Comparison of ENCODE assay signal across 17 cellular contexts in the genomic region with DNA sequence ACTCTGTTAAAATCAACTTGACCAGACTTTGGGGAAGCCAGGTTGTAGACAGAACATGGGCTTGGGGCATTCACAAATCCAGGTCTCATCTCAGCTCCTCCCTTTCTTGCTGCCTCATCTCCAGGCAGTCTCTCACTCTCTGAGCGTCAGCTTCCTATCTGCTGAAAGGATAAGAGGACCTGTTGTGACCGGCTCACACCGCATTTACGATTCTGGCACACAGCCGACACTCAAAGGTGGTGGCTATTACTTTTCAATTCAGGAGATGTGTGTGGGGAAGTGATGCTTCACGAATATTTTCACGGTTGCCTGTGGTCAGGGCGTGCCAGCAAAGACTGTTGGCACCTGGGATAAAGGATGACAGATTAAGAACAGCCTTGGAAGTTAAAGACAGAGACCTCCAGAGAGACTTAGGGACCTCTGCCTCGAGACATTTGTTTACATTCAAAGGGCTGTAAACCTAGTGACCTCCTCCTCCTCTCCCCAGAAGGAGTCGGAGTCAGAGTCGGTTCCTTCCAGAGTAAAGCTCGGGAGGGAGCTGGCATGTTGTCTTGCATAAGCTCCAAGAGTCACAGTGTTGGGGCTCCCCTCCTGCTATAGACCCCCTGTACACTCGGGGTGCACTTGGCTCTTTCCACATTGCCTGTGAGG.
A peak's percentile ranks its signal among the peaks of the same experiment; 100 is the strongest.
DNase-seq lines count a peak whose midpoint lies in the region; ATAC-seq and TF ChIP-seq lines count a peak whose summit lies in the region.
"Had no signal": no experiment of that assay in that cellular context is flagged by ENCODE, and none has a peak within 500 bp of the region (broad histone marks: within the 10 kb centered on the region; RNA-seq: fewer than 3 reads in every experiment).

No MANE protein-coding gene starts in this region.

- H3K27ac ChIP-seq in mammary epithelial cell (ENCODE audit: insufficient read depth, low read depth, low read length) (no peak overlapping the region), upper lobe of right lung (no peak overlapping the region)
- H3K27ac ChIP-seq: C4-2B, heart left ventricle, right lobe of liver had no signal

- WGBS in mammary epithelial cell (ENCODE audit: low coverage, missing lambda C conversion rate) = 56% methylated on average over 12 of the region's 13 CpGs

- BruUV-seq in mammary epithelial cell (replicated peaks; lab: Mats Ljungman, UMichigan) = no TSS peak

- ATAC-seq in mucosa of descending colon (peak; percentile 56), upper lobe of right lung (no peak)
- no peak for ATAC-seq in stimulated activated memory B cell treated with anti-CD40 and anti-IgM and Interleukin-4, amounts not matched to agents 10 μg/mL and 1 μg/mL and 100 μg/mL, for 72 hours
- ATAC-seq: heart left ventricle; left ventricle myocardium superior; natural killer cell treated with Interleukin-12 subunit alpha and Interleukin-12 subunit beta and Interleukin-15 and Interleukin-18, amount 100 ng/mL, for 72 hours; right lobe of liver had no signal

- no peaks in the 10 kb centered on the region for H3K79me2 ChIP-seq in mammary epithelial cell (ENCODE audit: insufficient read depth, low read length)

- H2AFZ ChIP-seq in mammary epithelial cell (ENCODE audit: low read depth, low read length) = no peak overlapping the region

- in situ Hi-C loops in mammary epithelial cell (cut with MboI; ENCODE audit: low sequenced_read_pairs in 2 of 2) = loop anchor here in 1 of 2 donors (5.0 kb wide), 1 partner anchor 288 kb away; no protein-coding TSS in a partner anchor

- H3K36me3 ChIP-seq in mammary epithelial cell (ENCODE audit: insufficient read depth, low read length) (no peaks in the 10 kb centered on the region), mucosa of descending colon (ENCODE audit: low read depth) (no peaks in the 10 kb centered on the region), upper lobe of right lung (no peaks in the 10 kb centered on the region)
- H3K36me3 ChIP-seq: HAP-1, heart left ventricle, right lobe of liver had no signal

- DNase-seq in Daoy (ENCODE audit: low read depth) (peak; percentile 41), NCI-H2029 (lab: John Stamatoyannopoulos, UW) (peak; percentile 71), mammary epithelial cell (peak; percentile 65), mucosa of descending colon (peak in 2 of 3 donors; percentile 64 to 67), upper lobe of right lung (no peak), HK-2 (ENCODE audit: unreplicated experiment) (no peak)
- DNase-seq: heart left ventricle, left ventricle myocardium superior, NCI-H526, SHP77 treated with DMSO at 0.1 percent for 48 hours had no signal

- H3K4me3 ChIP-seq in mammary epithelial cell (replicated peaks in 1 of 3; ENCODE audit: insufficient read depth in 1 of 3, low read depth in 2 of 3, low read length in 3 of 3) = no peak overlapping the region
- no peak overlapping the region for H3K4me3 ChIP-seq in mucosa of descending colon
- H3K4me3 ChIP-seq in upper lobe of right lung = no peak overlapping the region
- H3K4me3 ChIP-seq: HAP-1, heart left ventricle, right lobe of liver had no signal

- H3K4me1 ChIP-seq in mammary epithelial cell (ENCODE audit: insufficient read depth, low read length) (no peaks in the 10 kb centered on the region), mucosa of descending colon (ENCODE audit: low read depth) (peaks cover 20% of the 10 kb centered on the region), upper lobe of right lung (peaks cover 3% of the 10 kb centered on the region)
- H3K4me1 ChIP-seq: right lobe of liver had no signal

- H3K4me2 ChIP-seq in mammary epithelial cell (ENCODE audit: insufficient read depth, low read depth, low read length) = no peak overlapping the region

- no peaks in the 10 kb centered on the region for H3K36me3 Mint-ChIP-seq in stimulated activated memory B cell treated with anti-CD40 and anti-IgM and Interleukin-4, amounts not matched to agents 10 μg/mL and 1 μg/mL and 100 μg/mL, for 72 hours
- H3K36me3 Mint-ChIP-seq: activated naive CD8-positive, alpha-beta T cell; natural killer cell treated with Interleukin-12 subunit alpha and Interleukin-12 subunit beta and Interleukin-15 and Interleukin-18, amount 100 ng/mL, for 72 hours had no signal

- no peaks in the 10 kb centered on the region for H3K4me1 Mint-ChIP-seq in stimulated activated memory B cell treated with anti-CD40 and anti-IgM and Interleukin-4, amounts not matched to agents 10 μg/mL and 1 μg/mL and 100 μg/mL, for 72 hours

- intact Hi-C loops in mammary epithelial cell (cut with micrococcal nuclease) = no loop called here
- intact Hi-C loops in mucosa of descending colon (cut with DNase I, micrococcal nuclease) = no loop called here
- intact Hi-C loops in upper lobe of right lung (cut with DNase I) = no loop called here

- no peaks in the 10 kb centered on the region for H4K20me1 ChIP-seq in mammary epithelial cell (ENCODE audit: insufficient read depth, low read length)

- no peaks in the 10 kb centered on the region for H3K9me3 ChIP-seq in mammary epithelial cell (replicated peaks; ENCODE audit: insufficient read depth, low read length)
- H3K9me3 ChIP-seq in mucosa of descending colon = no peaks in the 10 kb centered on the region
- H3K9me3 ChIP-seq in upper lobe of right lung = no peaks in the 10 kb centered on the region
- H3K9me3 ChIP-seq: HAP-1, heart left ventricle, right lobe of liver had no signal

- CTCF ChIA-PET in mammary epithelial cell (lab: Charles Lee; ENCODE audit: low non-redundant PET) = no interaction called here

- no peak overlapping the region for H3K27ac Mint-ChIP-seq in stimulated activated memory B cell treated with anti-CD40 and anti-IgM and Interleukin-4, amounts not matched to agents 10 μg/mL and 1 μg/mL and 100 μg/mL, for 72 hours
- H3K27ac Mint-ChIP-seq: activated naive CD8-positive, alpha-beta T cell; natural killer cell treated with Interleukin-12 subunit alpha and Interleukin-12 subunit beta and Interleukin-15 and Interleukin-18, amount 100 ng/mL, for 72 hours; stimulated activated naive CD8-positive, alpha-beta T cell treated with anti-CD3 and anti-CD28 coated beads, Interleukin-15, Interleukin-2, amounts not matched to agents 100 ng/mL and 50 ng/mL, for 24 hours had no signal

- H3K9me3 Mint-ChIP-seq in stimulated activated memory B cell treated with anti-CD40 and anti-IgM and Interleukin-4, amounts not matched to agents 10 μg/mL and 1 μg/mL and 100 μg/mL, for 72 hours = peaks cover 3% of the 10 kb centered on the region
- H3K9me3 Mint-ChIP-seq: natural killer cell treated with Interleukin-12 subunit alpha and Interleukin-12 subunit beta and Interleukin-15 and Interleukin-18, amount 100 ng/mL, for 72 hours; stimulated activated naive CD8-positive, alpha-beta T cell treated with anti-CD3 and anti-CD28 coated beads, Interleukin-15, Interleukin-2, amounts not matched to agents 100 ng/mL and 50 ng/mL, for 24 hours had no signal

- peaks cover 2% of the 10 kb centered on the region for H3K27me3 ChIP-seq in mammary epithelial cell (ENCODE audit: insufficient read depth, low read length)
- H3K27me3 ChIP-seq in upper lobe of right lung = peaks cover 2% of the 10 kb centered on the region
- H3K27me3 ChIP-seq: right lobe of liver had no signal

- dilution Hi-C loops in mammary epithelial cell (cut with HindIII; ENCODE audit: low sequenced_read_pairs) = no loop called here

- H3K4me3 Mint-ChIP-seq in stimulated activated memory B cell treated with anti-CD40 and anti-IgM and Interleukin-4, amounts not matched to agents 10 μg/mL and 1 μg/mL and 100 μg/mL, for 72 hours = no peak overlapping the region
- H3K4me3 Mint-ChIP-seq: activated naive CD8-positive, alpha-beta T cell; natural killer cell treated with Interleukin-12 subunit alpha and Interleukin-12 subunit beta and Interleukin-15 and Interleukin-18, amount 100 ng/mL, for 72 hours; stimulated activated naive CD8-positive, alpha-beta T cell treated with anti-CD3 and anti-CD28 coated beads, Interleukin-15, Interleukin-2, amounts not matched to agents 100 ng/mL and 50 ng/mL, for 24 hours had no signal

- H3K9ac ChIP-seq in mammary epithelial cell (ENCODE audit: insufficient read depth, low read length) = no peak overlapping the region

- no peak for TF ChIP-seq CTCF in mammary epithelial cell (conservative IDR thresholded peaks at IDR 0.05 in 1 of 2, IDR thresholded peaks at IDR 0.05 in 1 of 2; ENCODE audit: extremely low read depth in 1 of 2, insufficient read depth in 1 of 2, low read depth in 1 of 2, low read length in 2 of 2)
- TF ChIP-seq CTCF in mucosa of descending colon (IDR thresholded peaks at IDR 0.05) = no peak
- no peak for TF ChIP-seq CTCF in upper lobe of right lung (IDR thresholded peaks at IDR 0.05)

- H3K27me3 Mint-ChIP-seq in stimulated activated memory B cell treated with anti-CD40 and anti-IgM and Interleukin-4, amounts not matched to agents 10 μg/mL and 1 μg/mL and 100 μg/mL, for 72 hours = peaks cover 35% of the 10 kb centered on the region

Comparison
In these comparisons a context has a peak if more than half of its experiments do, and no peak if none do; other contexts are left out.
1. DNase-seq: peak in Daoy (single experiment), NCI-H2029 (single experiment), mammary epithelial cell (single experiment) and mucosa of descending colon (2 of 3); none in upper lobe of right lung (single experiment) and HK-2 (single experiment).